17 cellular contexts compared by ENCODE assay signal in genomic region chr18:9861157-9861556, GRCh38. TPM values are rescaled to one million over a fixed set of nuclear protein-coding genes. Genes with fewer than 3 reads are reported as not detected.
DNase-seq lines count a peak whose midpoint lies in the region; ATAC-seq, FAIRE-seq and TF ChIP-seq lines count a peak whose summit lies in the region.
"Had no signal": no experiment of that assay in that cellular context is flagged by ENCODE, and none has a peak within 500 bp of the region (broad histone marks: within the 10 kb centered on the region; RNA-seq: fewer than 3 reads in every experiment).

No MANE protein-coding gene starts in this region.

- no peak for DNase-seq in activated CD4-positive, alpha-beta T cell treated with anti-CD3 and anti-CD28 coated beads, Interleukin-2, amount 10 ng/mL, durations not matched to agents 24 days and 14 days
- no peak for DNase-seq in activated CD4-positive, alpha-beta T cell treated with anti-CD3 and anti-CD28 coated beads for 1 hour
- DNase-seq in erythroblast (lab: John Stamatoyannopoulos, UW) (no peak), NCI-H774 (lab: John Stamatoyannopoulos, UW) (no peak), GM19239 (ENCODE audit: insufficient read length, low spot score) (no peak)
- DNase-seq: activated CD4-positive, alpha-beta T cell treated with anti-CD3 and anti-CD28 coated beads, Interleukin-2, amount 50 U/mL, for 48 hours; Caco-2; left ventricle myocardium superior; natural killer cell; PC-3 had no signal

- TF ChIP-seq POLR2A in erythroblast (IDR thresholded peaks at IDR 0.05; ENCODE audit: low read length) = no peak

- peaks cover 1% of the 10 kb centered on the region for H3K36me3 Mint-ChIP-seq in activated CD4-positive, alpha-beta T cell treated with anti-CD3 and anti-CD28 coated beads, Interleukin-2, amount 10 ng/mL, durations not matched to agents 24 days and 14 days (ENCODE audit: low read depth)
- peaks cover 50% of the 10 kb centered on the region for H3K36me3 Mint-ChIP-seq in stimulated activated memory B cell treated with anti-CD40 and anti-IgM and Interleukin-4, amounts not matched to agents 10 μg/mL and 1 μg/mL and 100 μg/mL, for 72 hours

- no peak overlapping the region for H3K4me3 Mint-ChIP-seq in activated CD4-positive, alpha-beta T cell treated with anti-CD3 and anti-CD28 coated beads, Interleukin-2, amount 10 ng/mL, durations not matched to agents 24 days and 14 days
- H3K4me3 Mint-ChIP-seq in stimulated activated memory B cell treated with anti-CD40 and anti-IgM and Interleukin-4, amounts not matched to agents 10 μg/mL and 1 μg/mL and 100 μg/mL, for 72 hours = no peak overlapping the region
- H3K4me3 Mint-ChIP-seq: natural killer cell had no signal

- ATAC-seq in GM21717 (IDR thresholded peaks at IDR 0.05; ENCODE audit: unreplicated experiment) (peak; percentile 64), HG03135 (IDR thresholded peaks at IDR 0.05; ENCODE audit: unreplicated experiment) (peak; percentile 75)
- ATAC-seq in stimulated activated memory B cell treated with anti-CD40 and anti-IgM and Interleukin-4, amounts not matched to agents 10 μg/mL and 1 μg/mL and 100 μg/mL, for 72 hours = peak; percentile 24
- ATAC-seq: left ventricle myocardium superior, PC-3 had no signal

- no peak for FAIRE-seq in GM19239 (lab: Jason Lieb, UNC)
- FAIRE-seq: A204.1 had no signal

- intact Hi-C loops in activated CD4-positive, alpha-beta T cell treated with anti-CD3 and anti-CD28 coated beads, Interleukin-2, amount 10 ng/mL, durations not matched to agents 24 days and 14 days (cut with micrococcal nuclease) = no loop called here

- peaks cover 17% of the 10 kb centered on the region for H3K9me3 Mint-ChIP-seq in activated CD4-positive, alpha-beta T cell treated with anti-CD3 and anti-CD28 coated beads, Interleukin-2, amount 10 ng/mL, durations not matched to agents 24 days and 14 days
- peaks cover 11% of the 10 kb centered on the region for H3K9me3 Mint-ChIP-seq in stimulated activated memory B cell treated with anti-CD40 and anti-IgM and Interleukin-4, amounts not matched to agents 10 μg/mL and 1 μg/mL and 100 μg/mL, for 72 hours

- peak overlapping the region; percentile 88 for H3K27ac Mint-ChIP-seq in activated CD4-positive, alpha-beta T cell treated with anti-CD3 and anti-CD28 coated beads, Interleukin-2, amount 10 ng/mL, durations not matched to agents 24 days and 14 days
- no peak overlapping the region for H3K27ac Mint-ChIP-seq in stimulated activated memory B cell treated with anti-CD40 and anti-IgM and Interleukin-4, amounts not matched to agents 10 μg/mL and 1 μg/mL and 100 μg/mL, for 72 hours
- H3K27ac Mint-ChIP-seq: natural killer cell had no signal

- peaks cover 5% of the 10 kb centered on the region for H3K4me1 Mint-ChIP-seq in activated CD4-positive, alpha-beta T cell treated with anti-CD3 and anti-CD28 coated beads, Interleukin-2, amount 10 ng/mL, durations not matched to agents 24 days and 14 days
- H3K4me1 Mint-ChIP-seq in stimulated activated memory B cell treated with anti-CD40 and anti-IgM and Interleukin-4, amounts not matched to agents 10 μg/mL and 1 μg/mL and 100 μg/mL, for 72 hours = peaks cover 22% of the 10 kb centered on the region
- H3K4me1 Mint-ChIP-seq: natural killer cell had no signal

- H3K27me3 Mint-ChIP-seq in activated CD4-positive, alpha-beta T cell treated with anti-CD3 and anti-CD28 coated beads, Interleukin-2, amount 10 ng/mL, durations not matched to agents 24 days and 14 days = peaks cover 2% of the 10 kb centered on the region
- H3K27me3 Mint-ChIP-seq in stimulated activated memory B cell treated with anti-CD40 and anti-IgM and Interleukin-4, amounts not matched to agents 10 μg/mL and 1 μg/mL and 100 μg/mL, for 72 hours = no peaks in the 10 kb centered on the region

RNA-seq across cellular contexts. Expression of gene TXNDC2, which starts 24.6 kb away (rescaled TPM):
- total RNA-seq in activated CD4-positive, alpha-beta T cell treated with anti-CD3 and anti-CD28 coated beads, Interleukin-2, amount 10 ng/mL, durations not matched to agents 24 days and 14 days = not detected in 2 replicates
- total RNA-seq: Caco-2, cardiac septum, endothelial cell of umbilical vein, hepatocyte, left ventricle myocardium superior, natural killer cell had no signal

RNA-seq across cellular contexts. Expression of gene VAPA, which starts 52.7 kb away (rescaled TPM):
- 182 and 196 TPM in 2 replicates for total RNA-seq in activated CD4-positive, alpha-beta T cell treated with anti-CD3 and anti-CD28 coated beads, Interleukin-2, amount 10 ng/mL, durations not matched to agents 24 days and 14 days

Comparison
In these comparisons a context has a peak if more than half of its experiments do, and no peak if none do; other contexts are left out.
1. ATAC-seq: peak in every context shown above with its lines; median percentile 75 in HG03135; 64 in GM21717; 24 in stimulated activated memory B cell treated with anti-CD40 and anti-IgM and Interleukin-4, amounts not matched to agents 10 μg/mL and 1 μg/mL and 100 μg/mL, for 72 hours.